Comparison of ENCODE assay signal across 15 cellular contexts in genomic region chr3:113968986-113969385, GRCh38. TPM values are rescaled to one million over a fixed set of nuclear protein-coding genes. Genes with fewer than 3 reads are reported as not detected.
DNase-seq lines count a peak whose midpoint lies in the region; ATAC-seq and TF ChIP-seq lines count a peak whose summit lies in the region.
"Had no signal": no experiment of that assay in that cellular context is flagged by ENCODE, and none has a peak within 500 bp of the region (broad histone marks: within the 10 kb centered on the region; RNA-seq: fewer than 3 reads in every experiment).

No MANE protein-coding gene starts in this region.

- no peaks in the 10 kb centered on the region for H3K27me3 ChIP-seq in fibroblast of lung (ENCODE audit: control insufficient read depth, insufficient read depth, low read length)

- peaks cover 3% of the 10 kb centered on the region for H3K27me3 Mint-ChIP-seq in nephron progenitor cell (ENCODE audit: low read depth, poor library complexity)

- H3K4me1 Mint-ChIP-seq in nephron progenitor cell, result peaks cover 9% of the 10 kb centered on the region
- H3K4me1 Mint-ChIP-seq: CD14-positive monocyte, endodermal cell had no signal

- no peaks in the 10 kb centered on the region for H3K36me3 ChIP-seq in fibroblast of lung (ENCODE audit: control insufficient read depth, insufficient read depth, low read length)

- H3K27ac Mint-ChIP-seq in nephron progenitor cell, result peak overlapping the region; percentile 19
- H3K27ac Mint-ChIP-seq: CD14-positive monocyte, endodermal cell had no signal

- DNase-seq in GM04503 (ENCODE audit: low read depth), result peak; percentile 58
- peak; percentile 20 for DNase-seq in NCI-H2196 treated with DMSO at 0.1 percent for 48 hours (lab: John Stamatoyannopoulos, UW; ENCODE audit: unreplicated experiment)
- peak; percentile 29 to 50 for DNase-seq in fibroblast of lung (ENCODE audit: low read depth in 2 of 2)
- DNase-seq in nephron progenitor cell, result no peak
- DNase-seq in cortex of kidney (lab: John Stamatoyannopoulos, UW), result no peak
- no peak for DNase-seq in activated CD8-positive, alpha-beta memory T cell treated with anti-CD3 and anti-CD28 coated beads, Interleukin-2, amount 50 U/mL, for 4 hours
- DNase-seq in NCI-H1417 treated with DMSO at 0.1 percent for 48 hours (lab: John Stamatoyannopoulos, UW), result no peak
- DNase-seq: activated naive CD4-positive, alpha-beta T cell treated with Interleukin-2 at 50 U/mL for 16 hours; endodermal cell; head of caudate nucleus; PC-9; retina; stimulated activated CD4-positive, alpha-beta T cell treated with anti-CD3 and anti-CD28 coated beads, Interleukin-4, amount 100 ng/mL, for 1 hour had no signal

- H3K4me1 ChIP-seq in fibroblast of lung (ENCODE audit: control insufficient read depth, extremely low read depth, insufficient read depth, low read length), result no peaks in the 10 kb centered on the region

- TF ChIP-seq CTCF in fibroblast of lung (conservative IDR thresholded peaks at IDR 0.05 in 1 of 2, IDR thresholded peaks at IDR 0.05 in 1 of 2; ENCODE audit: low read depth in 1 of 2, low read length in 2 of 2), result no peak
- TF ChIP-seq CTCF in nephron progenitor cell (IDR thresholded peaks at IDR 0.05), result no peak

- no peak overlapping the region for H3K4me3 ChIP-seq in fibroblast of lung (replicated peaks in 1 of 4; ENCODE audit: control extremely low read depth in 1 of 4, insufficient read depth in 1 of 4, low read depth in 3 of 4, low read length in 4 of 4)
- H3K4me3 ChIP-seq: PC-9 had no signal

- H3K9me3 Mint-ChIP-seq in nephron progenitor cell, result peaks cover 37% of the 10 kb centered on the region

- H3K9me3 ChIP-seq in fibroblast of lung (ENCODE audit: control insufficient read depth, insufficient read depth, low read depth, low read length), result no peaks in the 10 kb centered on the region

- peaks cover 19% of the 10 kb centered on the region for H3K36me3 Mint-ChIP-seq in nephron progenitor cell (ENCODE audit: low read depth)

- no peak overlapping the region for H3K4me2 ChIP-seq in fibroblast of lung (ENCODE audit: extremely low read depth, insufficient read depth, low read length)
- H3K4me2 ChIP-seq: PC-9 had no signal

- ATAC-seq in GM18867 (IDR thresholded peaks at IDR 0.05; ENCODE audit: unreplicated experiment), result no peak

- no peak overlapping the region for H3K4me3 Mint-ChIP-seq in nephron progenitor cell
- H3K4me3 Mint-ChIP-seq: CD14-positive monocyte, endodermal cell had no signal

- H2AFZ ChIP-seq in fibroblast of lung (ENCODE audit: low read length), result no peak overlapping the region
- H2AFZ ChIP-seq: PC-9 had no signal

- no peaks in the 10 kb centered on the region for H3K79me2 ChIP-seq in fibroblast of lung (ENCODE audit: control insufficient read depth, insufficient read depth, low read length)

- no peaks in the 10 kb centered on the region for H4K20me1 ChIP-seq in fibroblast of lung (ENCODE audit: control insufficient read depth, extremely low read depth, insufficient read depth, low read length)

- no peak overlapping the region for H3K9ac ChIP-seq in fibroblast of lung (ENCODE audit: insufficient read depth, low read length)

- no peak overlapping the region for H3K27ac ChIP-seq in fibroblast of lung (ENCODE audit: insufficient read depth, low read length)
- H3K27ac ChIP-seq: PC-9 had no signal

RNA-seq across cellular contexts. Expression of gene ZDHHC23, which starts 21.2 kb away (rescaled TPM):
- total RNA-seq in fibroblast of lung, result 0.77 and 1.5 TPM in 2 replicates
- polyA plus RNA-seq in fibroblast of lung, result 0.50 and 1.4 TPM in 2 replicates
- 0.57 and 0.99 TPM in 2 replicates for polyA plus RNA-seq in fibroblast of lung (2012)
- polyA minus RNA-seq in fibroblast of lung (ENCODE audit: low replicate concordance), result 0.04 TPM in 1 of 2 replicates, not detected in the other

Comparison
In these comparisons a context has a peak if more than half of its experiments do, and no peak if none do; other contexts are left out.
1. DNase-seq: peak in GM04503 (single experiment), NCI-H2196 treated with DMSO at 0.1 percent for 48 hours (single experiment) and fibroblast of lung (2 of 2); none in nephron progenitor cell (single experiment), cortex of kidney (single experiment), activated CD8-positive, alpha-beta memory T cell treated with anti-CD3 and anti-CD28 coated beads, Interleukin-2, amount 50 U/mL, for 4 hours (single experiment) and NCI-H1417 treated with DMSO at 0.1 percent for 48 hours (single experiment).